Comparison of ENCODE assay signal across 11 cellular contexts in the genomic region with DNA sequence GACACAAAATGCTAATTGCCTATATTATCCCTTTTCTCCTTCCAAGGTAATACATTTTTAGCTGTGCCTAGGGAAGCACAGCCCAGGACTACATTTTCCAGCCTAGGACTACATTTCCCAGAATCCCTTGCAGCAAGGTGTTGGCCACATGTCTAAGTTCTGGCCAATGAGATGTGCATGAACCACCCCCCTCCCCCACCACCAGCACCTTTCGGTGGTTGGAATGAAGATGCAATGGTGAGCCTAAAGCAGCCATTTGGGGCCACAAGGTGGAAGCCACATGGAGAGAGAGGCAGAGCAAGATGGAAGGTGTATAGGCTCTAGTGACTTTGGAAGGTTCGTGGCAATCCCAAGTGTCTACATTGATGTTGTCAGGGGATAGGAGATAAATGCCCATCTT. TPM values are rescaled to one million over a fixed set of nuclear protein-coding genes. Genes with fewer than 3 reads are reported as not detected.
A peak's percentile ranks its signal among the peaks of the same experiment; 100 is the strongest.
DNase-seq lines count a peak whose midpoint lies in the region; ATAC-seq and TF ChIP-seq lines count a peak whose summit lies in the region.
"Had no signal": no experiment of that assay in that cellular context is flagged by ENCODE, and none has a peak within 500 bp of the region (broad histone marks: within the 10 kb centered on the region; RNA-seq: fewer than 3 reads in every experiment).

No MANE protein-coding gene starts in this region.

- TF ChIP-seq CTCF in cardiac muscle cell (IDR thresholded peaks at IDR 0.05; ENCODE audit: low read depth, low read length) = no peak
- no peak for TF ChIP-seq CTCF in heart right ventricle (IDR thresholded peaks at IDR 0.05)

- H3K4me1 Mint-ChIP-seq in stimulated activated effector memory CD8-positive, alpha-beta T cell treated with anti-CD3 and anti-CD28 coated beads, Interleukin-12 subunit alpha, Interleukin-12 subunit beta, amount 100 ng/mL, for 72 hours = peaks cover 11% of the 10 kb centered on the region
- H3K4me1 Mint-ChIP-seq: nephron had no signal

- H3K27ac Mint-ChIP-seq in stimulated activated effector memory CD8-positive, alpha-beta T cell treated with anti-CD3 and anti-CD28 coated beads, Interleukin-12 subunit alpha, Interleukin-12 subunit beta, amount 100 ng/mL, for 72 hours = no peak overlapping the region
- H3K27ac Mint-ChIP-seq: nephron; stimulated activated naive CD8-positive, alpha-beta T cell treated with anti-CD3 and anti-CD28 coated beads, Interleukin-15, Interleukin-2, amounts not matched to agents 100 ng/mL and 50 ng/mL, for 24 hours had no signal

- peaks cover 2% of the 10 kb centered on the region for H3K9me3 Mint-ChIP-seq in stimulated activated effector memory CD8-positive, alpha-beta T cell treated with anti-CD3 and anti-CD28 coated beads, Interleukin-12 subunit alpha, Interleukin-12 subunit beta, amount 100 ng/mL, for 72 hours
- H3K9me3 Mint-ChIP-seq: stimulated activated naive CD8-positive, alpha-beta T cell treated with anti-CD3 and anti-CD28 coated beads, Interleukin-15, Interleukin-2, amounts not matched to agents 100 ng/mL and 50 ng/mL, for 24 hours had no signal

- 66 to 73% methylated on average over 2 of the region's 2 CpGs for WGBS in heart right ventricle, 2 donors

- H3K36me3 ChIP-seq in cardiac muscle cell (no peaks in the 10 kb centered on the region), heart right ventricle (no peaks in the 10 kb centered on the region)

- intact Hi-C loops in heart right ventricle (cut with DNase I) = no loop called here

- H3K36me3 Mint-ChIP-seq in stimulated activated effector memory CD8-positive, alpha-beta T cell treated with anti-CD3 and anti-CD28 coated beads, Interleukin-12 subunit alpha, Interleukin-12 subunit beta, amount 100 ng/mL, for 72 hours = no peaks in the 10 kb centered on the region

- H3K27me3 ChIP-seq in cardiac muscle cell = no peaks in the 10 kb centered on the region
- peaks cover 0 to 5% (median 0%) of the 10 kb centered on the region in 7 donors for H3K27me3 ChIP-seq in heart right ventricle

- no peak overlapping the region for H3K4me3 Mint-ChIP-seq in stimulated activated effector memory CD8-positive, alpha-beta T cell treated with anti-CD3 and anti-CD28 coated beads, Interleukin-12 subunit alpha, Interleukin-12 subunit beta, amount 100 ng/mL, for 72 hours
- H3K4me3 Mint-ChIP-seq: nephron; stimulated activated naive CD8-positive, alpha-beta T cell treated with anti-CD3 and anti-CD28 coated beads, Interleukin-15, Interleukin-2, amounts not matched to agents 100 ng/mL and 50 ng/mL, for 24 hours had no signal

- DNase-seq in cardiac muscle cell (ENCODE audit: low read depth in 1 of 2, low spot score in 1 of 2) = peak; percentile 19 to 44
- no peak for DNase-seq in heart right ventricle
- DNase-seq in NCI-H82 treated with DMSO at 0.1 percent for 48 hours (lab: John Stamatoyannopoulos, UW; ENCODE audit: unreplicated experiment) = peak; percentile 43
- peak; percentile 78 for DNase-seq in cerebellar cortex (ENCODE audit: low spot score)
- DNase-seq in stimulated activated effector memory CD8-positive, alpha-beta T cell treated with anti-CD3 and anti-CD28 coated beads, Interleukin-12 subunit alpha, Interleukin-12 subunit beta, amount 100 ng/mL, for 72 hours (ENCODE audit: low spot score in 2 of 2) = no peak
- DNase-seq in SIG-M5 (lab: John Stamatoyannopoulos, UW) = no peak

- H3K27ac ChIP-seq in cardiac muscle cell (no peak overlapping the region), heart right ventricle (no peak overlapping the region)
- H3K27ac ChIP-seq: coronary artery had no signal

- no peaks in the 10 kb centered on the region for H3K9me3 ChIP-seq in cardiac muscle cell (ENCODE audit: low read depth)
- H3K9me3 ChIP-seq in heart right ventricle = no peaks in the 10 kb centered on the region

- H3K4me1 ChIP-seq in cardiac muscle cell (ENCODE audit: low read depth) = no peaks in the 10 kb centered on the region
- H3K4me1 ChIP-seq in heart right ventricle = no peaks in the 10 kb centered on the region

- no peak for ATAC-seq in heart right ventricle
- ATAC-seq in stimulated activated effector memory CD8-positive, alpha-beta T cell treated with anti-CD3 and anti-CD28 coated beads, Interleukin-12 subunit alpha, Interleukin-12 subunit beta, amount 100 ng/mL, for 72 hours = peak; percentile 44
- ATAC-seq in HG03039 (IDR thresholded peaks at IDR 0.05; ENCODE audit: unreplicated experiment) = no peak
- no peak for ATAC-seq in GM18502 (IDR thresholded peaks at IDR 0.05; ENCODE audit: poor library complexity, unreplicated experiment)

- H3K4me3 ChIP-seq in cardiac muscle cell (no peak overlapping the region), heart right ventricle (no peak overlapping the region)
- H3K4me3 ChIP-seq: coronary artery had no signal

RNA-seq across cellular contexts. Expression of gene UNC13A, which starts 16.2 kb away (rescaled TPM):
- total RNA-seq in cardiac muscle cell (0.21 and 0.54 TPM in 2 replicates), heart right ventricle (under 1 TPM in 8 of 10 donors, not detected in 2; 0.02 to 0.72 (median 0.06) TPM)
- polyA plus RNA-seq in cardiac muscle cell (0.31 and 0.74 TPM in 2 replicates), heart right ventricle (under 1 TPM; 0.03 to 0.44 TPM)

RNA-seq across cellular contexts. Expression of gene MAP1S, which starts 47.4 kb away (rescaled TPM):
- total RNA-seq in cardiac muscle cell (48.6 and 61.7 TPM in 2 replicates), heart right ventricle (10 to 100 TPM; 20.7 to 48.7 (median 27.1) TPM)
- polyA plus RNA-seq in cardiac muscle cell (60.4 and 73.9 TPM in 2 replicates), heart right ventricle (10 to 100 TPM; 20.4 to 25.7 TPM)

Comparison
In these comparisons a context has a peak if more than half of its experiments do, and no peak if none do; other contexts are left out.
1. DNase-seq: peak in cardiac muscle cell (2 of 2), NCI-H82 treated with DMSO at 0.1 percent for 48 hours (single experiment) and cerebellar cortex (single experiment); none in heart right ventricle (0 of 2), stimulated activated effector memory CD8-positive, alpha-beta T cell treated with anti-CD3 and anti-CD28 coated beads, Interleukin-12 subunit alpha, Interleukin-12 subunit beta, amount 100 ng/mL, for 72 hours (0 of 2) and SIG-M5 (single experiment).